1 cellular context compared by ENCODE assay signal in the genomic region with DNA sequence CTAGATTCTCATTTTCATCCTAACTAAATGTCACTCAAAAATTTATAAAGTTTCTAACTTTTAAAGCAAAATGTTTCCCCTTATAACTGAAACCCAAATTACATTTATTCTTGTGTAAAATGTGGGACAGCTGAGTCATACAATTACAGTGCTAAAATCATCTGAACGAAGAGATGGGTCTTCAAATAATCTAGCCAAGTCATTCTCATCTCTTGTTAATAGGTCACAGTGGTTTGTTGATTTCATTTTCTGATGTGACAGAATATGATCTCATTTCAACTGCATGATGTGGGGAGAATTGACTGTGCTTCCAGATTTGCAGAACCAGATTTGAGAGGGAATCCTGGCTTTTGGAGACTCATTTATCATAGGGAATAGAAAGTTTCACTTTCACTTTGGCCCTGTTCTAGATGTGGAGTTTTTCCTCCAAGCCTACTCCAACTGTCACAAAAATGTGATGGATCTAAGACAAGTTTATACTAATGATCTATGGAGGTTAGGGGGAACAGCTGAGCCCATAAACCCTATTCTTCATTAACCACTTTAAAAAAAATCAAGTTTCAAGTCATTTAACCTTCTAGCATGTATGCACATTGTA.
TF ChIP-seq lines count a peak whose summit lies in the region.

No MANE protein-coding gene starts in this region.

TF ChIP-seq in GM12878, 131 proteins besides CTCF, POLR2A, EP300 and RAD21 (continued from another document):
- TF ChIP-seq TAF1 (IDR thresholded peaks at IDR 0.05; ENCODE audit: borderline replicate concordance, low read depth, low read length) (no peak), POLR2AphosphoS5 (IDR thresholded peaks at IDR 0.05; ENCODE audit: low read length) (no peak), FOXK2 (IDR thresholded peaks at IDR 0.05) (no peak), ELK1 (IDR thresholded peaks at IDR 0.05; ENCODE audit: low read depth, low read length) (no peak)
